ENCODE assay signal across 24 cellular contexts in genomic region chr17:18970582-18971480, GRCh38. TPM values are rescaled to one million over a fixed set of nuclear protein-coding genes. Genes with fewer than 3 reads are reported as not detected.
DNase-seq lines count a peak whose midpoint lies in the region; ATAC-seq, FAIRE-seq and TF ChIP-seq lines count a peak whose summit lies in the region.
"Had no signal": no experiment of that assay in that cellular context is flagged by ENCODE, and none has a peak within 500 bp of the region (broad histone marks: within the 10 kb centered on the region; RNA-seq: fewer than 3 reads in every experiment).

No MANE protein-coding gene starts in this region.

- FAIRE-seq in bronchial epithelial cell (lab: Jason Lieb, UNC): peak; percentile 36
- FAIRE-seq: frontal cortex, GM18507 had no signal

- H2AFZ ChIP-seq in SK-N-SH (ENCODE audit: low read depth): no peak overlapping the region

- H3K4me1 Mint-ChIP-seq in glutamatergic neuron (ENCODE audit: low read depth, unreplicated experiment) (peaks cover 6% of the 10 kb centered on the region), type B pancreatic cell (ENCODE audit: unreplicated experiment) (peaks cover 1% of the 10 kb centered on the region)
- H3K4me1 Mint-ChIP-seq: naive B cell had no signal

- no peaks in the 10 kb centered on the region for H3K79me2 ChIP-seq in SK-N-SH (ENCODE audit: insufficient read depth)

- no peak overlapping the region for H3K4me2 ChIP-seq in SK-N-SH

- WGBS in SK-N-SH (ENCODE audit: low lambda C conversion rate): 91% methylated on average over 18 of the region's 28 CpGs
- WGBS in suprapubic skin: 81% methylated on average over 14 of the region's 28 CpGs

- H3K27ac ChIP-seq in SK-N-SH (ENCODE audit: low read depth in 2 of 2, low read length in 1 of 2): no peak overlapping the region
- no peak overlapping the region for H3K27ac ChIP-seq in suprapubic skin
- H3K27ac ChIP-seq: prostate gland, spleen, thoracic aorta had no signal

- no peaks in the 10 kb centered on the region for H4K20me1 ChIP-seq in SK-N-SH (ENCODE audit: insufficient read depth)

- H3K9me3 Mint-ChIP-seq in glutamatergic neuron (ENCODE audit: unreplicated experiment) (peaks cover 3% of the 10 kb centered on the region), type B pancreatic cell (no peaks in the 10 kb centered on the region)
- H3K9me3 Mint-ChIP-seq: activated naive CD8-positive, alpha-beta T cell treated with anti-CD3 and anti-CD28 coated beads for 36 hours; activated T-helper 1 cell treated with anti-CD3 and anti-CD28 coated beads, Interleukin-12 subunit alpha, Interleukin-12 subunit beta, Interleukin-2, Interleukin-4 antibody, amounts not matched to agents 30 ng/mL and 10 ng/mL and 1 ng/mL, durations not matched to agents 14 hours and 24 hours and 36 hours; CD4-positive, CD25-positive, alpha-beta regulatory T cell; naive B cell had no signal

- no peak overlapping the region for H3K9ac ChIP-seq in SK-N-SH

- TF ChIP-seq CTCF in SK-N-SH (IDR thresholded peaks at IDR 0.05) (peak; percentile 31; the same call in 1 of the 2 replicates), bronchial epithelial cell (IDR thresholded peaks at IDR 0.05; ENCODE audit: insufficient read depth, low read length, severe bottlenecking) (no peak), glutamatergic neuron (IDR thresholded peaks at IDR 0.05; ENCODE audit: partially characterized antibody, unreplicated experiment) (no peak), type B pancreatic cell (conservative IDR thresholded peaks at IDR 0.05) (peak; percentile 18), suprapubic skin (IDR thresholded peaks at IDR 0.05) (no peak)

- no peak overlapping the region for H3K4me3 Mint-ChIP-seq in glutamatergic neuron (ENCODE audit: unreplicated experiment)
- no peak overlapping the region for H3K4me3 Mint-ChIP-seq in type B pancreatic cell
- H3K4me3 Mint-ChIP-seq: activated naive CD8-positive, alpha-beta T cell treated with anti-CD3 and anti-CD28 coated beads for 36 hours; activated T-helper 1 cell treated with anti-CD3 and anti-CD28 coated beads, Interleukin-12 subunit alpha, Interleukin-12 subunit beta, Interleukin-2, Interleukin-4 antibody, amounts not matched to agents 30 ng/mL and 10 ng/mL and 1 ng/mL, durations not matched to agents 14 hours and 24 hours and 36 hours; CD4-positive, CD25-positive, alpha-beta regulatory T cell; naive B cell had no signal

- no peak for TF ChIP-seq RAD21 in SK-N-SH (IDR thresholded peaks at IDR 0.05; ENCODE audit: low read length)

- H3K36me3 Mint-ChIP-seq in glutamatergic neuron (ENCODE audit: unreplicated experiment) (no peaks in the 10 kb centered on the region), type B pancreatic cell (no peaks in the 10 kb centered on the region)
- H3K36me3 Mint-ChIP-seq: activated naive CD8-positive, alpha-beta T cell treated with anti-CD3 and anti-CD28 coated beads for 36 hours; naive B cell had no signal

- no peak for TF ChIP-seq EP300 in SK-N-SH (IDR thresholded peaks at IDR 0.05; ENCODE audit: borderline replicate concordance in 1 of 2, low read depth in 1 of 2, low read length in 1 of 2)
- TF ChIP-seq EP300 in suprapubic skin (IDR thresholded peaks at IDR 0.05): no peak

- no peaks in the 10 kb centered on the region for H3K9me2 ChIP-seq in SK-N-SH

- no peak for TF ChIP-seq POLR2A in suprapubic skin (IDR thresholded peaks at IDR 0.05)

- no peaks in the 10 kb centered on the region for H3K27me3 ChIP-seq in SK-N-SH (ENCODE audit: insufficient read depth)
- no peaks in the 10 kb centered on the region for H3K27me3 ChIP-seq in bronchial epithelial cell (ENCODE audit: control insufficient read depth, insufficient read depth, low read length)
- H3K27me3 ChIP-seq in suprapubic skin: no peaks in the 10 kb centered on the region
- H3K27me3 ChIP-seq: spleen had no signal

- H3K36me3 ChIP-seq in SK-N-SH (replicated peaks in 1 of 2; ENCODE audit: control insufficient read depth in 1 of 2, insufficient read depth in 2 of 2, low read length in 1 of 2) (peaks cover 0 to 6% of the 10 kb centered on the region in 2 experiments), bronchial epithelial cell (ENCODE audit: control insufficient read depth, insufficient read depth, low read length) (peaks cover 19% of the 10 kb centered on the region), suprapubic skin (peaks cover 9% of the 10 kb centered on the region)
- H3K36me3 ChIP-seq: prostate gland, thoracic aorta had no signal

- DNase-seq in SK-N-SH (no peak), bronchial epithelial cell (ENCODE audit: low read depth) (no peak), glutamatergic neuron (peak; percentile 7), type B pancreatic cell (ENCODE audit: extremely low spot score, unreplicated experiment) (no peak), suprapubic skin (ENCODE audit: low spot score in 2 of 2) (no peak)
- DNase-seq: 8988T; activated naive CD8-positive, alpha-beta T cell treated with anti-CD3 and anti-CD28 coated beads for 36 hours; CD4-positive, CD25-positive, alpha-beta regulatory T cell; effector CD4-positive, alpha-beta T cell; H7; Kasumi-1; naive B cell; NCI-H1417 treated with DMSO at 0.1 percent for 48 hours; NCI-H2171; NCI-H748 treated with DMSO at 0.1 percent for 48 hours; spleen had no signal

- CTCF ChIA-PET in SK-N-SH (lab: Yijun Ruan, JAX): interaction anchor here (1.4 to 1.9 kb wide), 3 partner anchors 10 to 15 kb away, joined by 3 to 10 read pairs (median 7); no protein-coding TSS in a partner anchor

- H3K27ac Mint-ChIP-seq in glutamatergic neuron (ENCODE audit: unreplicated experiment) (no peak overlapping the region), type B pancreatic cell (no peak overlapping the region)
- H3K27ac Mint-ChIP-seq: activated naive CD8-positive, alpha-beta T cell treated with anti-CD3 and anti-CD28 coated beads for 36 hours; activated T-helper 1 cell treated with anti-CD3 and anti-CD28 coated beads, Interleukin-12 subunit alpha, Interleukin-12 subunit beta, Interleukin-2, Interleukin-4 antibody, amounts not matched to agents 30 ng/mL and 10 ng/mL and 1 ng/mL, durations not matched to agents 14 hours and 24 hours and 36 hours; CD4-positive, CD25-positive, alpha-beta regulatory T cell had no signal

- POLR2A ChIA-PET in SK-N-SH (lab: Yijun Ruan, JAX): no interaction called here

- H3F3A ChIP-seq in SK-N-SH (replicated peaks; ENCODE audit: insufficient read depth): peaks cover 4% of the 10 kb centered on the region

- H3K27me3 Mint-ChIP-seq in glutamatergic neuron (ENCODE audit: unreplicated experiment): no peaks in the 10 kb centered on the region
- no peaks in the 10 kb centered on the region for H3K27me3 Mint-ChIP-seq in type B pancreatic cell
- H3K27me3 Mint-ChIP-seq: activated naive CD8-positive, alpha-beta T cell treated with anti-CD3 and anti-CD28 coated beads for 36 hours; CD4-positive, CD25-positive, alpha-beta regulatory T cell; naive B cell had no signal

- H3K4me3 ChIP-seq in SK-N-SH (ENCODE audit: low read depth in 2 of 2, low read length in 1 of 2) (no peak overlapping the region), bronchial epithelial cell (ENCODE audit: low read depth, low read length) (no peak overlapping the region), suprapubic skin (no peak overlapping the region)
- H3K4me3 ChIP-seq: prostate gland, spleen, thoracic aorta had no signal

- peaks cover 4 to 24% of the 10 kb centered on the region in 2 experiments; a peak in 2 of 4 replicates for H3K4me1 ChIP-seq in SK-N-SH (ENCODE audit: control insufficient read depth in 1 of 2, insufficient read depth in 2 of 2, low read depth in 1 of 2, low read length in 1 of 2)
- H3K4me1 ChIP-seq in suprapubic skin: peaks cover 34% of the 10 kb centered on the region

- H3K9me3 ChIP-seq in SK-N-SH: no peaks in the 10 kb centered on the region
- H3K9me3 ChIP-seq in suprapubic skin: no peaks in the 10 kb centered on the region
- H3K9me3 ChIP-seq: prostate gland, spleen, thoracic aorta had no signal

- no peak for ATAC-seq in SK-N-SH treated with all-trans-retinoic acid at 6 μM for 48 hours
- ATAC-seq in HG03354 (IDR thresholded peaks at IDR 0.05; ENCODE audit: poor library complexity, severe bottlenecking, unreplicated experiment): no peak
- ATAC-seq in HG03025 (IDR thresholded peaks at IDR 0.05; ENCODE audit: low FRiP score, unreplicated experiment): no peak

TF ChIP-seq in SK-N-SH, 30 proteins besides CTCF, POLR2A, EP300 and RAD21 (continues in another document):
- TF ChIP-seq TEAD4 (IDR thresholded peaks at IDR 0.05; ENCODE audit: borderline replicate concordance, insufficient read depth) (no peak), JUND (IDR thresholded peaks at IDR 0.05) (no peak), SIN3A (IDR thresholded peaks at IDR 0.05; ENCODE audit: borderline replicate concordance, low read depth, low read length) (no peak), GATA2 (CRISPR knock-in tag; IDR thresholded peaks at IDR 0.05) (no peak)

TF ChIP-seq in SK-N-SH treated with all-trans-retinoic acid at 6 μM for 48 hours, 23 proteins besides CTCF, POLR2A, EP300 and RAD21 (continues in another document):
- TF ChIP-seq RARB (CRISPR knock-in tag; IDR thresholded peaks at IDR 0.05): no peak
- no peak for TF ChIP-seq BACH2 (CRISPR knock-in tag; IDR thresholded peaks at IDR 0.05; ENCODE audit: borderline replicate concordance)
- no peak for TF ChIP-seq CSDC2 (CRISPR knock-in tag; IDR thresholded peaks at IDR 0.05)
- TF ChIP-seq ZNF565 (CRISPR knock-in tag; conservative IDR thresholded peaks at IDR 0.05; ENCODE audit: low read depth): no peak

RNA-seq across cellular contexts. Expression of gene SLC5A10, which starts 18.9 kb away (rescaled TPM):
- not detected in 2 replicates for polyA plus RNA-seq in SK-N-SH (2012; rRNA removed)
- not detected in 2 replicates for polyA plus RNA-seq in SK-N-SH (2012; cell fraction: cytosol; rRNA removed)
- polyA plus RNA-seq in SK-N-SH (2012; cell fraction: nucleus; rRNA removed): 0.01 TPM in 2 replicates
- 0.13 TPM in 1 of 2 replicates, not detected in the other for total RNA-seq in bronchial epithelial cell
- total RNA-seq in glutamatergic neuron (ENCODE audit: unreplicated experiment): not detected
- total RNA-seq in type B pancreatic cell (ENCODE audit: low replicate concordance): 0.19 TPM in 1 of 2 replicates, not detected in the other
- total RNA-seq in suprapubic skin: 1 to 10 TPM in 2 of 4 donors, under 1 TPM in 2; 0.31 to 1.5 (median 0.94) TPM
- total RNA-seq: activated naive CD8-positive, alpha-beta T cell treated with anti-CD3 and anti-CD28 coated beads for 36 hours; activated T-helper 1 cell treated with anti-CD3 and anti-CD28 coated beads, Interleukin-12 subunit alpha, Interleukin-12 subunit beta, Interleukin-2, Interleukin-4 antibody, amounts not matched to agents 30 ng/mL and 10 ng/mL and 1 ng/mL, durations not matched to agents 14 hours and 24 hours and 36 hours; CD4-positive, CD25-positive, alpha-beta regulatory T cell; frontal cortex; H7; prostate gland; thoracic aorta had no signal

RNA-seq across cellular contexts. Expression of gene FAM83G, which starts 33.7 kb away (rescaled TPM):
- 6.4 and 6.5 TPM in 2 replicates for polyA plus RNA-seq in SK-N-SH (2012; rRNA removed)
- 2.2 and 3.8 TPM in 2 replicates for polyA plus RNA-seq in SK-N-SH (2012; cell fraction: cytosol; rRNA removed)
- 13.1 and 14.0 TPM in 2 replicates for polyA plus RNA-seq in SK-N-SH (2012; cell fraction: nucleus; rRNA removed)
- 28.4 and 35.5 TPM in 2 replicates for total RNA-seq in bronchial epithelial cell
- total RNA-seq in glutamatergic neuron (ENCODE audit: unreplicated experiment): 2.0 TPM
- total RNA-seq in type B pancreatic cell (ENCODE audit: low replicate concordance): 8.3 and 18.5 TPM in 2 replicates
- total RNA-seq in suprapubic skin: 100 to 1,000 TPM; 205 to 261 (median 210) TPM

Comparison
In these comparisons a context has a peak if more than half of its experiments do, and no peak if none do; other contexts are left out.
1. CTCF ChIP-seq: peak in SK-N-SH (single experiment) and type B pancreatic cell (single experiment); none in bronchial epithelial cell (single experiment), glutamatergic neuron (single experiment) and suprapubic skin (0 of 2).